ENCODE assay signal across 9 cellular contexts in genomic region chr1:201828451-201828819, GRCh38. TPM values are rescaled to one million over a fixed set of nuclear protein-coding genes. Genes with fewer than 3 reads are reported as not detected.
DNase-seq lines count a peak whose midpoint lies in the region; ATAC-seq, FAIRE-seq and TF ChIP-seq lines count a peak whose summit lies in the region.
"Had no signal": no experiment of that assay in that cellular context is flagged by ENCODE, and none has a peak within 500 bp of the region (broad histone marks: within the 10 kb centered on the region; RNA-seq: fewer than 3 reads in every experiment).

No MANE protein-coding gene starts in this region.

- no peaks in the 10 kb centered on the region; a peak in 1 of 5 replicates for H3K27me3 ChIP-seq in HepG2 (ENCODE audit: control insufficient read depth in 1 of 2, insufficient read depth in 2 of 2, low read length in 2 of 2)
- no peaks in the 10 kb centered on the region for H3K27me3 ChIP-seq in right lobe of liver
- H3K27me3 ChIP-seq in hepatocyte = no peaks in the 10 kb centered on the region
- H3K27me3 ChIP-seq in adrenal gland = no peaks in the 10 kb centered on the region

- H3K4me3 ChIP-seq in HepG2 (replicated peaks in 1 of 3; ENCODE audit: insufficient read depth in 1 of 3, low read depth in 2 of 3, low read length in 3 of 3) = 0 out of 6 replicates have a peak overlapping the region, but pooled peaks of 1 of the 3 experiments have one; percentile 100
- H3K4me3 ChIP-seq in right lobe of liver = no peak overlapping the region
- no peak overlapping the region for H3K4me3 ChIP-seq in hepatocyte
- H3K4me3 ChIP-seq in adrenal gland = no peak overlapping the region

- H3K4me1 ChIP-seq in HepG2 (ENCODE audit: insufficient read depth, low read length) (peaks cover 44% of the 10 kb centered on the region), right lobe of liver (peaks cover 0 to 12% (median 1%) of the 10 kb centered on the region in 4 donors), hepatocyte (ENCODE audit: insufficient read depth) (peaks cover 9% of the 10 kb centered on the region), adrenal gland (replicated peaks in 1 of 2) (peaks cover 10 to 29% of the 10 kb centered on the region in 2 donors)

- H3K9me3 ChIP-seq in HepG2 (ENCODE audit: low read length) (no peaks in the 10 kb centered on the region), right lobe of liver (no peaks in the 10 kb centered on the region), hepatocyte (ENCODE audit: low read depth) (no peaks in the 10 kb centered on the region), adrenal gland (replicated peaks in 1 of 3) (no peaks in the 10 kb centered on the region)
- H3K9me3 ChIP-seq: lower lobe of right lung had no signal

- no peaks in the 10 kb centered on the region for H3K9me2 ChIP-seq in hepatocyte (replicated peaks; ENCODE audit: insufficient read depth)

- peak overlapping the region; percentile 44 for H2AFZ ChIP-seq in HepG2 (ENCODE audit: low read length)
- no peak overlapping the region for H2AFZ ChIP-seq in hepatocyte

- no TSS peak for BruUV-seq in HepG2 (replicated peaks; lab: Mats Ljungman, UMichigan)

- ATAC-seq in HepG2 (no peak), right lobe of liver (no peak), GM19324 (IDR thresholded peaks at IDR 0.05; ENCODE audit: low FRiP score, unreplicated experiment) (no peak)

- TF ChIP-seq EP300 in HepG2 (IDR thresholded peaks at IDR 0.05; ENCODE audit: low read depth in 2 of 2, low read length in 2 of 2) (no peak), HepG2 (CRISPR knock-in tag; IDR thresholded peaks at IDR 0.05; ENCODE audit: borderline replicate concordance) (no peak)

- POLR2A ChIA-PET in HepG2 (lab: Yijun Ruan, JAX) = interaction anchor here (1.4 kb wide), 1 partner anchor 14 kb away, joined by 10 read pairs; no protein-coding TSS in a partner anchor

- CTCF ChIA-PET in HepG2 (lab: Yijun Ruan, JAX; ENCODE audit: low intra/inter-chr PET ratio, low total read pairs) = no interaction called here

- H3K4me2 ChIP-seq in HepG2 (ENCODE audit: low read depth, low read length) (peak overlapping the region; percentile 55), hepatocyte (peak overlapping the region; percentile 58)

- TF ChIP-seq POLR2A in HepG2 (IDR thresholded peaks at IDR 0.05; ENCODE audit: insufficient read depth in 1 of 2, low read depth in 2 of 2, low read length in 2 of 2) (no peak), right lobe of liver (IDR thresholded peaks at IDR 0.05) (no peak), adrenal gland (IDR thresholded peaks at IDR 0.05) (no peak), GM12892 (IDR thresholded peaks at IDR 0.05; ENCODE audit: low read depth, low read length) (no peak)

- peak overlapping the region; percentile 17; the same call in 1 of the 2 replicates for H3K9ac ChIP-seq in HepG2 (ENCODE audit: insufficient read depth, low read depth, low read length)

- H3K79me2 ChIP-seq in HepG2 (ENCODE audit: insufficient read depth, low read length) (peaks cover 42% of the 10 kb centered on the region), hepatocyte (peaks cover 52% of the 10 kb centered on the region)

- H3K36me3 ChIP-seq in HepG2 (replicated peaks in 1 of 2; ENCODE audit: control insufficient read depth in 1 of 2, insufficient read depth in 2 of 2, low read length in 2 of 2) (no peaks in the 10 kb centered on the region), right lobe of liver (no peaks in the 10 kb centered on the region), hepatocyte (replicated peaks; ENCODE audit: insufficient read depth, low read depth) (no peaks in the 10 kb centered on the region), adrenal gland (replicated peaks in 1 of 2) (no peaks in the 10 kb centered on the region)
- H3K36me3 ChIP-seq: lower lobe of right lung had no signal

- no peak for TF ChIP-seq RAD21 in HepG2 (CRISPR knock-in tag; IDR thresholded peaks at IDR 0.05)

- TF ChIP-seq CTCF in HepG2 (CRISPR knock-in tag; IDR thresholded peaks at IDR 0.05) = no peak
- TF ChIP-seq CTCF in right lobe of liver (IDR thresholded peaks at IDR 0.05) = no peak
- 0 out of 2 replicates have a peak, but pooled peaks have one; percentile 1 for TF ChIP-seq CTCF in VCaP (conservative IDR thresholded peaks at IDR 0.05)
- no peak for TF ChIP-seq CTCF in hepatocyte (IDR thresholded peaks at IDR 0.05; ENCODE audit: poor library complexity)
- TF ChIP-seq CTCF in adrenal gland (IDR thresholded peaks at IDR 0.05) = no peak

- H4K20me1 ChIP-seq in HepG2 (ENCODE audit: insufficient read depth, low read length) = no peaks in the 10 kb centered on the region
- H4K20me1 ChIP-seq in hepatocyte (ENCODE audit: insufficient read depth, poor library complexity, severe bottlenecking) = peaks cover 7% of the 10 kb centered on the region

- 76% methylated on average over 3 of the region's 3 CpGs for WGBS in HepG2 (ENCODE audit: low lambda C conversion rate)
- 64% methylated on average over 3 of the region's 3 CpGs for WGBS in right lobe of liver (ENCODE audit: insufficient coverage, low coverage, low lambda C conversion rate, missing lambda C conversion rate)
- WGBS in hepatocyte (ENCODE audit: low lambda C conversion rate, missing lambda C conversion rate) = 93% methylated on average over 3 of the region's 3 CpGs
- WGBS in adrenal gland, 4 donors = 57 to 78% (median 70%) methylated on average over 3 of the region's 3 CpGs

- DNase-seq in HepG2 (ENCODE audit: low spot score) (no peak), right lobe of liver (no peak), hepatocyte (ENCODE audit: low spot score) (no peak), DMS79 (lab: John Stamatoyannopoulos, UW) (no peak), adrenal gland (no peak), GM12892 (ENCODE audit: insufficient read length) (no peak)

- intact Hi-C loops in HepG2 (cut with micrococcal nuclease; ENCODE audit: unreplicated experiment) = loop anchor here (2.0 kb wide), 1 partner anchor 144 kb away; no protein-coding TSS in a partner anchor
- intact Hi-C loops in right lobe of liver (cut with DNase I) = no loop called here
- intact Hi-C loops in adrenal gland (cut with DNase I) = no loop called here

- H3K27ac ChIP-seq in HepG2 (ENCODE audit: extremely low read length, insufficient read depth, low read length) (no peak overlapping the region), right lobe of liver (no peak overlapping the region), VCaP (peak overlapping the region; percentile 84; the same call in 1 of the 2 replicates), hepatocyte (no peak overlapping the region), adrenal gland (no peak overlapping the region)

- FAIRE-seq in HepG2 (lab: Jason Lieb, UNC) (no peak), GM12892 (lab: Jason Lieb, UNC) (no peak)

- in situ Hi-C loops in HepG2 (cut with HindIII; ENCODE audit: extremely low pct_ligation_motif_present, low pct_unique_long_range_greater_than_20kb) = no loop called here

RNA-seq across cellular contexts. Expression of gene IPO9, which starts 0.5 kb away (rescaled TPM):
- total RNA-seq in HepG2 (2016; rRNA removed; fragmentation: Illumina TruSeq; extraction: Trizol) = 34.8 and 54.2 TPM in 2 replicates
- total RNA-seq in HepG2 (2016; cell fraction: cytosol; rRNA removed; fragmentation: Illumina TruSeq; extraction: Trizol; ENCODE audit: low read depth) = 2.7 and 3.0 TPM in 2 replicates
- total RNA-seq in HepG2 (2016; cell fraction: insoluble cytoplasmic fraction; rRNA removed; fragmentation: Illumina TruSeq; extraction: Trizol) = 33.2 and 45.5 TPM in 2 replicates
- total RNA-seq in HepG2 (2016; cell fraction: membrane; rRNA removed; fragmentation: Illumina TruSeq; extraction: Trizol) = 17.5 and 18.0 TPM in 2 replicates
- 36.0 and 37.9 TPM in 2 replicates for total RNA-seq in HepG2 (2016; cell fraction: nucleus; rRNA removed; fragmentation: Illumina TruSeq; extraction: Trizol)
- 24.6 and 31.0 TPM in 2 replicates for polyA plus RNA-seq in HepG2 (2011; rRNA removed)
- polyA plus RNA-seq in HepG2 (2011; cell fraction: cytosol; rRNA removed) = 13.7 and 14.3 TPM in 2 replicates
- polyA plus RNA-seq in HepG2 (2011; cell fraction: nucleus; rRNA removed) = 28.0 and 34.2 TPM in 2 replicates
- polyA plus RNA-seq in HepG2 (2012) = 19.5 and 22.2 TPM in 2 replicates
- 4.2 and 6.1 TPM in 2 replicates for polyA plus RNA-seq in HepG2 (2016; cell fraction: cytosol; fragmentation: Illumina TruSeq; extraction: Trizol; ENCODE audit: low read depth)
- 61.7 and 63.3 TPM in 2 replicates for polyA plus RNA-seq in HepG2 (2016; cell fraction: insoluble cytoplasmic fraction; fragmentation: Illumina TruSeq; extraction: Trizol; ENCODE audit: low read depth)
- polyA plus RNA-seq in HepG2 (2016; cell fraction: membrane; fragmentation: Illumina TruSeq; extraction: Trizol; ENCODE audit: low read depth) = 15.5 and 18.5 TPM in 2 replicates
- polyA plus RNA-seq in HepG2 (2016; cell fraction: nucleus; fragmentation: Illumina TruSeq; extraction: Trizol; ENCODE audit: insufficient read depth, low read depth) = 63.6 and 67.7 TPM in 2 replicates
- 39.2 and 117 TPM in 2 replicates for polyA minus RNA-seq in HepG2 (2011; rRNA and poly(A)+ RNA removed; ENCODE audit: low replicate concordance)
- 19.0 and 19.9 TPM in 2 replicates for polyA minus RNA-seq in HepG2 (2011; cell fraction: cytosol; rRNA and poly(A)+ RNA removed)
- 25.9 and 27.0 TPM in 2 replicates for polyA minus RNA-seq in HepG2 (2011; cell fraction: nucleus; rRNA and poly(A)+ RNA removed)
- total RNA-seq in right lobe of liver = 10 to 100 TPM; 10.3 to 21.7 (median 19.1) TPM
- total RNA-seq in hepatocyte = 25.8 and 29.4 TPM in 2 replicates
- polyA plus RNA-seq in hepatocyte = 41.2 and 45.2 TPM in 2 replicates
- 10 to 100 TPM; 13.6 to 45.2 (median 28.0) TPM for total RNA-seq in adrenal gland
- 10 to 100 TPM; 23.6 to 34.4 (median 29.1) TPM for polyA plus RNA-seq in adrenal gland
- polyA plus RNA-seq in GM12892 (2012; ENCODE audit: missing spikeins) = 16.5 TPM
